1 cellular context compared by ENCODE assay signal in genomic region chr1:201154389-201155165, GRCh38.
TF ChIP-seq lines count a peak whose summit lies in the region.

TSS of gene TMEM9 (minus strand) at chr1:201154474. CDS start at chr1:201153923, 551 bp downstream.

TF ChIP-seq in SK-N-SH, 30 proteins besides CTCF, POLR2A, EP300 and RAD21 (continued from another document):
- TF ChIP-seq ZBTB33 (IDR thresholded peaks at IDR 0.05; ENCODE audit: borderline replicate concordance, low read depth), result no peak
